Comparison of ENCODE assay signal across 9 cellular contexts in the genomic region with DNA sequence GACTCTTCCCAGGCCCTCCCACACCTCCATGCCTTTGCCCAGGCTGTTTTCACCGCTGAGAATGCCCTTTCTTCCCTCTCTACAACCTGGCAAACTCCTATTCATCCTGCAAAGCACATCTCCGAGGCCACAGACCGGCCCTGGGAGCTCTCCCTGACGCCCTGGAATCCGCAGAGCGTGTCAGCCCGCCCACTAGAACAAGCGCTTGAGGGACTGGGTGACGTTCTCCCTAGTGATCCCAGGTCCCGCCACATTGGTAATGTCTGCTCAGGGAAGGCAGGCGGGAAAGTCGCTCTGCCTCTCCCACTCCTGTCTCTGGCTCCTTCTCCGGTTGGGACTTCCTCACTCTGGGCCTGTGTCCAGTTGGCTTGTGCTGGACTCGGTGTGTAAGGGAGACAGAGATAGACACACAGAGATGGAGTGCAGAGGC.
DNase-seq lines count a peak whose midpoint lies in the region; ATAC-seq and TF ChIP-seq lines count a peak whose summit lies in the region.
"Had no signal": no experiment of that assay in that cellular context is flagged by ENCODE, and none has a peak within 500 bp of the region (broad histone marks: within the 10 kb centered on the region; RNA-seq: fewer than 3 reads in every experiment).

No MANE protein-coding gene starts in this region.

- POLR2A ChIA-PET in activated B cell treated with CpG ODN at 0.5 μM for 24 hours (lab: Charles Lee): no interaction called here

- ATAC-seq in activated naive CD4-positive, alpha-beta T cell treated with anti-CD3 and anti-CD28 coated beads, Interleukin-2, amount 50 U/mL, for 72 hours: no peak
- ATAC-seq in activated B cell treated with CpG ODN at 0.5 μM for 24 hours (ENCODE audit: low read depth) (no peak), left cardiac atrium (peak; percentile 16 to 49), GM19023 (IDR thresholded peaks at IDR 0.05; ENCODE audit: unreplicated experiment) (no peak)
- ATAC-seq in stimulated activated naive B cell treated with anti-CD40 and anti-IgM and Interleukin-4, amounts not matched to agents 10 μg/mL and 1 μg/mL and 100 μg/mL, for 72 hours (replicated peaks): no peak

- DNase-seq in activated naive CD4-positive, alpha-beta T cell treated with anti-CD3 and anti-CD28 coated beads for 36 hours: no peak
- no peak for DNase-seq in activated naive CD4-positive, alpha-beta T cell treated with anti-CD3 and anti-CD28 coated beads, Interleukin-2, amount 50 U/mL, for 72 hours (ENCODE audit: low spot score in 2 of 2)
- no peak for DNase-seq in activated B cell treated with CpG ODN at 0.5 μM for 24 hours
- DNase-seq in left cardiac atrium: no peak
- DNase-seq in stimulated activated naive B cell treated with anti-CD40 and anti-IgM and Interleukin-4, amounts not matched to agents 10 μg/mL and 1 μg/mL and 100 μg/mL, for 72 hours: no peak
- DNase-seq in dermis blood vessel endothelial cell: no peak
- DNase-seq in effector CD4-positive, alpha-beta T cell: no peak
- DNase-seq: activated gamma-delta T cell had no signal

- CTCF ChIA-PET in activated naive CD4-positive, alpha-beta T cell treated with anti-CD3 and anti-CD28 coated beads for 36 hours (lab: Charles Lee): no interaction called here
- CTCF ChIA-PET in activated B cell treated with CpG ODN at 0.5 μM for 24 hours (lab: Charles Lee): no interaction called here

- peaks cover 20% of the 10 kb centered on the region for H3K27me3 Mint-ChIP-seq in activated naive CD4-positive, alpha-beta T cell treated with anti-CD3 and anti-CD28 coated beads for 36 hours (ENCODE audit: low read depth)
- peaks cover 11% of the 10 kb centered on the region for H3K27me3 Mint-ChIP-seq in activated B cell treated with CpG ODN at 0.5 μM for 24 hours
- H3K27me3 Mint-ChIP-seq in stimulated activated naive B cell treated with anti-CD40 and anti-IgM and Interleukin-4, amounts not matched to agents 10 μg/mL and 1 μg/mL and 100 μg/mL, for 72 hours: peaks cover 13 to 18% of the 10 kb centered on the region in 2 donors

- H3K36me3 Mint-ChIP-seq in activated naive CD4-positive, alpha-beta T cell treated with anti-CD3 and anti-CD28 coated beads for 36 hours (ENCODE audit: low read depth): no peaks in the 10 kb centered on the region
- no peaks in the 10 kb centered on the region for H3K36me3 Mint-ChIP-seq in activated naive CD4-positive, alpha-beta T cell treated with anti-CD3 and anti-CD28 coated beads, Interleukin-2, amount 50 U/mL, for 72 hours
- peaks cover 6% of the 10 kb centered on the region for H3K36me3 Mint-ChIP-seq in activated B cell treated with CpG ODN at 0.5 μM for 24 hours (ENCODE audit: low read depth)
- H3K36me3 Mint-ChIP-seq in stimulated activated naive B cell treated with anti-CD40 and anti-IgM and Interleukin-4, amounts not matched to agents 10 μg/mL and 1 μg/mL and 100 μg/mL, for 72 hours: peaks cover 24 to 33% of the 10 kb centered on the region in 2 donors

- H3K27ac Mint-ChIP-seq in activated naive CD4-positive, alpha-beta T cell treated with anti-CD3 and anti-CD28 coated beads for 36 hours: no peak overlapping the region
- H3K27ac Mint-ChIP-seq in activated naive CD4-positive, alpha-beta T cell treated with anti-CD3 and anti-CD28 coated beads, Interleukin-2, amount 50 U/mL, for 72 hours: peak overlapping the region in 1 of 2 donors; percentile 31
- H3K27ac Mint-ChIP-seq in activated B cell treated with CpG ODN at 0.5 μM for 24 hours: no peak overlapping the region
- no peak overlapping the region for H3K27ac Mint-ChIP-seq in stimulated activated naive B cell treated with anti-CD40 and anti-IgM and Interleukin-4, amounts not matched to agents 10 μg/mL and 1 μg/mL and 100 μg/mL, for 72 hours

- peaks cover 12% of the 10 kb centered on the region for H3K4me1 Mint-ChIP-seq in activated naive CD4-positive, alpha-beta T cell treated with anti-CD3 and anti-CD28 coated beads for 36 hours (ENCODE audit: low read depth)
- H3K4me1 Mint-ChIP-seq in activated B cell treated with CpG ODN at 0.5 μM for 24 hours: peaks cover 29% of the 10 kb centered on the region
- peaks cover 36 to 43% of the 10 kb centered on the region in 2 donors for H3K4me1 Mint-ChIP-seq in stimulated activated naive B cell treated with anti-CD40 and anti-IgM and Interleukin-4, amounts not matched to agents 10 μg/mL and 1 μg/mL and 100 μg/mL, for 72 hours

- intact Hi-C loops in activated naive CD4-positive, alpha-beta T cell treated with anti-CD3 and anti-CD28 coated beads for 36 hours (cut with micrococcal nuclease): loop anchor here (5.0 kb wide), 1 partner anchor 120 kb away; a partner anchor contains a TSS
- intact Hi-C loops in activated B cell treated with CpG ODN at 0.5 μM for 24 hours (cut with micrococcal nuclease): no loop called here
- intact Hi-C loops in left cardiac atrium (cut with DNase I): no loop called here

- peak overlapping the region; percentile 42 for H3K4me3 Mint-ChIP-seq in activated naive CD4-positive, alpha-beta T cell treated with anti-CD3 and anti-CD28 coated beads for 36 hours
- peak overlapping the region; percentile 21 for H3K4me3 Mint-ChIP-seq in activated B cell treated with CpG ODN at 0.5 μM for 24 hours
- H3K4me3 Mint-ChIP-seq in stimulated activated naive B cell treated with anti-CD40 and anti-IgM and Interleukin-4, amounts not matched to agents 10 μg/mL and 1 μg/mL and 100 μg/mL, for 72 hours: peak overlapping the region; percentile 77 to 79

- TF ChIP-seq CTCF in activated B cell treated with CpG ODN at 0.5 μM for 24 hours (IDR thresholded peaks at IDR 0.05): no peak

- H3K9me3 Mint-ChIP-seq in activated naive CD4-positive, alpha-beta T cell treated with anti-CD3 and anti-CD28 coated beads for 36 hours: no peaks in the 10 kb centered on the region
- no peaks in the 10 kb centered on the region for H3K9me3 Mint-ChIP-seq in activated naive CD4-positive, alpha-beta T cell treated with anti-CD3 and anti-CD28 coated beads, Interleukin-2, amount 50 U/mL, for 72 hours
- H3K9me3 Mint-ChIP-seq in activated B cell treated with CpG ODN at 0.5 μM for 24 hours: no peaks in the 10 kb centered on the region
- H3K9me3 Mint-ChIP-seq in stimulated activated naive B cell treated with anti-CD40 and anti-IgM and Interleukin-4, amounts not matched to agents 10 μg/mL and 1 μg/mL and 100 μg/mL, for 72 hours: no peaks in the 10 kb centered on the region

Comparison
In these comparisons a context has a peak if more than half of its experiments do, and no peak if none do; other contexts are left out.
1. H3K4me3 Mint-ChIP-seq: peak in every context shown above with its lines; median percentile 78 in stimulated activated naive B cell treated with anti-CD40 and anti-IgM and Interleukin-4, amounts not matched to agents 10 μg/mL and 1 μg/mL and 100 μg/mL, for 72 hours; 42 in activated naive CD4-positive, alpha-beta T cell treated with anti-CD3 and anti-CD28 coated beads for 36 hours; 21 in activated B cell treated with CpG ODN at 0.5 μM for 24 hours.
2. ATAC-seq: peak in left cardiac atrium (2 of 2); none in activated naive CD4-positive, alpha-beta T cell treated with anti-CD3 and anti-CD28 coated beads, Interleukin-2, amount 50 U/mL, for 72 hours (0 of 2), activated B cell treated with CpG ODN at 0.5 μM for 24 hours (single experiment), stimulated activated naive B cell treated with anti-CD40 and anti-IgM and Interleukin-4, amounts not matched to agents 10 μg/mL and 1 μg/mL and 100 μg/mL, for 72 hours (0 of 2) and GM19023 (single experiment).